Comparison of ENCODE assay signal across 24 cellular contexts in genomic region chr21:31490471-31490870, GRCh38.
A peak's percentile ranks its signal among the peaks of the same experiment; 100 is the strongest.
DNase-seq lines count a peak whose midpoint lies in the region; ATAC-seq and TF ChIP-seq lines count a peak whose summit lies in the region.
"Had no signal": no experiment of that assay in that cellular context is flagged by ENCODE, and none has a peak within 500 bp of the region (broad histone marks: within the 10 kb centered on the region; RNA-seq: fewer than 3 reads in every experiment).

No MANE protein-coding gene starts in this region.

- H3K4me1 ChIP-seq in DND-41 (ENCODE audit: insufficient read depth, low read length) (no peaks in the 10 kb centered on the region), foreskin keratinocyte (no peaks in the 10 kb centered on the region), right lobe of liver (no peaks in the 10 kb centered on the region)
- H3K4me1 ChIP-seq: body of pancreas, HAP-1, heart right ventricle had no signal

- H3K9me3 ChIP-seq in DND-41 (ENCODE audit: insufficient read depth, low read length, severe bottlenecking) (peaks cover 4% of the 10 kb centered on the region), right lobe of liver (no peaks in the 10 kb centered on the region)
- H3K9me3 ChIP-seq: body of pancreas, HAP-1 had no signal

- 0 out of 2 replicates have a peak, but pooled peaks cover 2% of the 10 kb centered on the region for H3K79me2 ChIP-seq in DND-41 (ENCODE audit: insufficient read depth, low read length)

- TF ChIP-seq POLR2A in right lobe of liver (IDR thresholded peaks at IDR 0.05): no peak

- H2AFZ ChIP-seq in DND-41 (ENCODE audit: low read depth, low read length): no peak overlapping the region

- no peak overlapping the region for H3K4me2 ChIP-seq in DND-41 (ENCODE audit: insufficient read depth, low read length)

- peak; percentile 72; the same call in 2 of the 3 replicates for ATAC-seq in DND-41 (ENCODE audit: insufficient read depth, low read depth)
- ATAC-seq in foreskin keratinocyte: peak; percentile 35
- no peak for ATAC-seq in right lobe of liver
- no peak for ATAC-seq in HG02623 (IDR thresholded peaks at IDR 0.05; ENCODE audit: unreplicated experiment)
- ATAC-seq in GM21447 (IDR thresholded peaks at IDR 0.05; ENCODE audit: unreplicated experiment): no peak
- ATAC-seq: activated naive CD8-positive, alpha-beta T cell treated with anti-CD3 and anti-CD28 coated beads, Interleukin-2, amount 50 U/mL, for 24 hours; body of pancreas; heart right ventricle; left lobe of liver; natural killer cell treated with Interleukin-12 subunit alpha and Interleukin-12 subunit beta and Interleukin-15 and Interleukin-18, amount 100 ng/mL, for 72 hours; right cardiac atrium; stimulated activated naive CD8-positive, alpha-beta T cell treated with anti-CD3 and anti-CD28 coated beads, Interleukin-15, amount 100 ng/mL, for 72 hours had no signal

- H3K9ac ChIP-seq in DND-41 (ENCODE audit: low read depth, low read length): no peak overlapping the region

- DNase-seq in DMS 273 (lab: John Stamatoyannopoulos, UW; ENCODE audit: unreplicated experiment): peak; percentile 19
- DNase-seq in DMS 273 treated with DMSO at 0.1 percent for 48 hours (lab: John Stamatoyannopoulos, UW): no peak
- DNase-seq in DND-41: peak; percentile 16
- DNase-seq in NAMALWA (ENCODE audit: low spot score): peak; percentile 55
- no peak for DNase-seq in foreskin keratinocyte
- DNase-seq in right lobe of liver: no peak
- DNase-seq: activated CD4-positive, alpha-beta T cell treated with anti-CD3 and anti-CD28 coated beads, Interleukin-2, amount 50 U/mL, for 4 hours; activated CD8-positive, alpha-beta memory T cell treated with anti-CD3 and anti-CD28 coated beads, Interleukin-2, amount 50 U/mL, for 48 hours; activated naive CD8-positive, alpha-beta T cell treated with anti-CD3 and anti-CD28 coated beads, Interleukin-2, amount 50 U/mL, for 24 hours; body of pancreas; heart right ventricle; immature natural killer cell; NCI-H2107; NCI-H774; right cardiac atrium; stimulated activated naive CD8-positive, alpha-beta T cell treated with anti-CD3 and anti-CD28 coated beads, Interleukin-15, amount 100 ng/mL, for 72 hours; T-helper 2 cell had no signal

- no peaks in the 10 kb centered on the region for H4K20me1 ChIP-seq in DND-41 (ENCODE audit: insufficient read depth, low read length)

- 89% methylated on average over 2 of the region's 5 CpGs for WGBS in right lobe of liver (ENCODE audit: insufficient coverage, low coverage, low lambda C conversion rate, missing lambda C conversion rate)

- H3K36me3 ChIP-seq in DND-41 (ENCODE audit: insufficient read depth, low read length): no peaks in the 10 kb centered on the region
- H3K36me3 ChIP-seq in right lobe of liver: no peaks in the 10 kb centered on the region
- H3K36me3 ChIP-seq: HAP-1, heart right ventricle had no signal

- H3K27me3 ChIP-seq in DND-41 (ENCODE audit: insufficient read depth, low read length, poor library complexity) (no peaks in the 10 kb centered on the region), foreskin keratinocyte (no peaks in the 10 kb centered on the region), right lobe of liver (no peaks in the 10 kb centered on the region)
- H3K27me3 ChIP-seq: body of pancreas had no signal

- H3K27ac ChIP-seq in DND-41 (ENCODE audit: low read length): no peak overlapping the region
- no peak overlapping the region for H3K27ac ChIP-seq in foreskin keratinocyte
- H3K27ac ChIP-seq in right lobe of liver: no peak overlapping the region
- H3K27ac ChIP-seq: 22Rv1, body of pancreas, heart right ventricle, VCaP had no signal

- no peak for TF ChIP-seq CTCF in DND-41 (IDR thresholded peaks at IDR 0.05; ENCODE audit: borderline replicate concordance, extremely low read depth, low read length, poor library complexity, severe bottlenecking)
- no peak for TF ChIP-seq CTCF in foreskin keratinocyte (conservative IDR thresholded peaks at IDR 0.05)
- no peak for TF ChIP-seq CTCF in right lobe of liver (IDR thresholded peaks at IDR 0.05)

- H3K4me3 ChIP-seq in DND-41 (ENCODE audit: low read depth in 1 of 2, low read length in 2 of 2): no peak overlapping the region
- H3K4me3 ChIP-seq in right lobe of liver: no peak overlapping the region
- H3K4me3 ChIP-seq: body of pancreas, HAP-1, heart right ventricle had no signal

- intact Hi-C loops in right lobe of liver (cut with DNase I): no loop called here

Comparison
In these comparisons a context has a peak if more than half of its experiments do, and no peak if none do; other contexts are left out.
1. DNase-seq: peak in DMS 273 (single experiment), DND-41 (single experiment) and NAMALWA (single experiment); none in DMS 273 treated with DMSO at 0.1 percent for 48 hours (single experiment), foreskin keratinocyte (0 of 2) and right lobe of liver (0 of 3).
2. ATAC-seq: peak in DND-41 (single experiment) and foreskin keratinocyte (single experiment); none in right lobe of liver (0 of 4), HG02623 (single experiment) and GM21447 (single experiment).